2 cellular contexts compared by ENCODE assay signal in the genomic region with DNA sequence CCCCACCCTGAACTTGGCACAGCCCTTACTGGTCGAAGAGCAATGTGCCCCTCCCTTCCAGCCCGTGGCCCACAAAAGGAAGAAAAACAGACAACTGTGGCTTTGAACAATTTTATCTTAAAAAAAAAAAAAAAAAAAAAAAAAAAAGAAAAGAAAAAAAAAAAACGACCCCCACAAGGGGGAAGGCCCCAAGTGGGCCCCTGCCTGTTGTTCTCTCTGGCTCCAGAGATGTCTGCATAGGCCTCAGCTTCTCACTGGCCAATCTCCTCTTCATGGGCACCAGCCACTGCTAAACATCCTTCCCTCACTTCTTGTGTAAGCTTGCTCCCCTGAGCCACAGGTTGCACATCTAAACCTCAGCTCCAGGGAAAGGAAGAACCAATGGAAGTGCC.
TF ChIP-seq lines count a peak whose summit lies in the region.

No MANE protein-coding gene starts in this region.

TF ChIP-seq in SK-N-SH, 30 proteins besides CTCF, POLR2A, EP300 and RAD21:
- TF ChIP-seq NRF1 (IDR thresholded peaks at IDR 0.05; ENCODE audit: low read depth, low read length) (no peak), JUND (IDR thresholded peaks at IDR 0.05) (no peak), GABPA (IDR thresholded peaks at IDR 0.05; ENCODE audit: low read depth) (no peak), FOXJ3 (CRISPR knock-in tag; IDR thresholded peaks at IDR 0.05) (no peak), RXRA (IDR thresholded peaks at IDR 0.05; ENCODE audit: borderline replicate concordance, low read depth) (no peak), MEF2A (IDR thresholded peaks at IDR 0.05; ENCODE audit: borderline replicate concordance, low read depth) (no peak), NFIC (IDR thresholded peaks at IDR 0.05; ENCODE audit: borderline replicate concordance) (no peak), RFX5 (IDR thresholded peaks at IDR 0.05; ENCODE audit: low read length) (no peak), TAF1 (IDR thresholded peaks at IDR 0.05; ENCODE audit: borderline replicate concordance, low read depth, low read length) (no peak), SMC3 (IDR thresholded peaks at IDR 0.05; ENCODE audit: low read depth, low read length) (no peak), FOSL2 (IDR thresholded peaks at IDR 0.05; ENCODE audit: borderline replicate concordance, low read depth) (no peak), GATA2 (CRISPR knock-in tag; IDR thresholded peaks at IDR 0.05) (no peak), EZH2phosphoT487 (IDR thresholded peaks at IDR 0.05; ENCODE audit: borderline replicate concordance, low read depth) (no peak), TEAD4 (IDR thresholded peaks at IDR 0.05; ENCODE audit: borderline replicate concordance, insufficient read depth) (no peak), RCOR1 (IDR thresholded peaks at IDR 0.05; ENCODE audit: low read length) (no peak)
- TF ChIP-seq, protein P1, sequence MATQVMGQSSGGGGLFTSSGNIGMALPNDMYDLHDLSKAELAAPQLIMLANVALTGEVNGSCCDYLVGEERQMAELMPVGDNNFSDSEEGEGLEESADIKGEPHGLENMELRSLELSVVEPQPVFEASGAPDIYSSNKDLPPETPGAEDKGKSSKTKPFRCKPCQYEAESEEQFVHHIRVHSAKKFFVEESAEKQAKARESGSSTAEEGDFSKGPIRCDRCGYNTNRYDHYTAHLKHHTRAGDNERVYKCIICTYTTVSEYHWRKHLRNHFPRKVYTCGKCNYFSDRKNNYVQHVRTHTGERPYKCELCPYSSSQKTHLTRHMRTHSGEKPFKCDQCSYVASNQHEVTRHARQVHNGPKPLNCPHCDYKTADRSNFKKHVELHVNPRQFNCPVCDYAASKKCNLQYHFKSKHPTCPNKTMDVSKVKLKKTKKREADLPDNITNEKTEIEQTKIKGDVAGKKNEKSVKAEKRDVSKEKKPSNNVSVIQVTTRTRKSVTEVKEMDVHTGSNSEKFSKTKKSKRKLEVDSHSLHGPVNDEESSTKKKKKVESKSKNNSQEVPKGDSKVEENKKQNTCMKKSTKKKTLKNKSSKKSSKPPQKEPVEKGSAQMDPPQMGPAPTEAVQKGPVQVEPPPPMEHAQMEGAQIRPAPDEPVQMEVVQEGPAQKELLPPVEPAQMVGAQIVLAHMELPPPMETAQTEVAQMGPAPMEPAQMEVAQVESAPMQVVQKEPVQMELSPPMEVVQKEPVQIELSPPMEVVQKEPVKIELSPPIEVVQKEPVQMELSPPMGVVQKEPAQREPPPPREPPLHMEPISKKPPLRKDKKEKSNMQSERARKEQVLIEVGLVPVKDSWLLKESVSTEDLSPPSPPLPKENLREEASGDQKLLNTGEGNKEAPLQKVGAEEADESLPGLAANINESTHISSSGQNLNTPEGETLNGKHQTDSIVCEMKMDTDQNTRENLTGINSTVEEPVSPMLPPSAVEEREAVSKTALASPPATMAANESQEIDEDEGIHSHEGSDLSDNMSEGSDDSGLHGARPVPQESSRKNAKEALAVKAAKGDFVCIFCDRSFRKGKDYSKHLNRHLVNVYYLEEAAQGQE (IDR thresholded peaks at IDR 0.05; ENCODE audit: low read depth, low read length), result no peak
- TF ChIP-seq, protein P2, sequence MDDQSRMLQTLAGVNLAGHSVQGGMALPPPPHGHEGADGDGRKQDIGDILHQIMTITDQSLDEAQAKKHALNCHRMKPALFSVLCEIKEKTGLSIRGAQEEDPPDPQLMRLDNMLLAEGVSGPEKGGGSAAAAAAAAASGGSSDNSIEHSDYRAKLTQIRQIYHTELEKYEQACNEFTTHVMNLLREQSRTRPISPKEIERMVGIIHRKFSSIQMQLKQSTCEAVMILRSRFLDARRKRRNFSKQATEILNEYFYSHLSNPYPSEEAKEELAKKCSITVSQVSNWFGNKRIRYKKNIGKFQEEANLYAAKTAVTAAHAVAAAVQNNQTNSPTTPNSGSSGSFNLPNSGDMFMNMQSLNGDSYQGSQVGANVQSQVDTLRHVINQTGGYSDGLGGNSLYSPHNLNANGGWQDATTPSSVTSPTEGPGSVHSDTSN (IDR thresholded peaks at IDR 0.05), result no peak
- TF ChIP-seq, protein P3, sequence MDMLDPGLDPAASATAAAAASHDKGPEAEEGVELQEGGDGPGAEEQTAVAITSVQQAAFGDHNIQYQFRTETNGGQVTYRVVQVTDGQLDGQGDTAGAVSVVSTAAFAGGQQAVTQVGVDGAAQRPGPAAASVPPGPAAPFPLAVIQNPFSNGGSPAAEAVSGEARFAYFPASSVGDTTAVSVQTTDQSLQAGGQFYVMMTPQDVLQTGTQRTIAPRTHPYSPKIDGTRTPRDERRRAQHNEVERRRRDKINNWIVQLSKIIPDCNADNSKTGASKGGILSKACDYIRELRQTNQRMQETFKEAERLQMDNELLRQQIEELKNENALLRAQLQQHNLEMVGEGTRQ (IDR thresholded peaks at IDR 0.05; ENCODE audit: borderline replicate concordance, low read depth, low read length), result no peak
- TF ChIP-seq, protein P4, sequence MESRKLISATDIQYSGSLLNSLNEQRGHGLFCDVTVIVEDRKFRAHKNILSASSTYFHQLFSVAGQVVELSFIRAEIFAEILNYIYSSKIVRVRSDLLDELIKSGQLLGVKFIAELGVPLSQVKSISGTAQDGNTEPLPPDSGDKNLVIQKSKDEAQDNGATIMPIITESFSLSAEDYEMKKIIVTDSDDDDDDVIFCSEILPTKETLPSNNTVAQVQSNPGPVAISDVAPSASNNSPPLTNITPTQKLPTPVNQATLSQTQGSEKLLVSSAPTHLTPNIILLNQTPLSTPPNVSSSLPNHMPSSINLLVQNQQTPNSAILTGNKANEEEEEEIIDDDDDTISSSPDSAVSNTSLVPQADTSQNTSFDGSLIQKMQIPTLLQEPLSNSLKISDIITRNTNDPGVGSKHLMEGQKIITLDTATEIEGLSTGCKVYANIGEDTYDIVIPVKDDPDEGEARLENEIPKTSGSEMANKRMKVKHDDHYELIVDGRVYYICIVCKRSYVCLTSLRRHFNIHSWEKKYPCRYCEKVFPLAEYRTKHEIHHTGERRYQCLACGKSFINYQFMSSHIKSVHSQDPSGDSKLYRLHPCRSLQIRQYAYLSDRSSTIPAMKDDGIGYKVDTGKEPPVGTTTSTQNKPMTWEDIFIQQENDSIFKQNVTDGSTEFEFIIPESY (IDR thresholded peaks at IDR 0.05; ENCODE audit: borderline replicate concordance, low read depth), result no peak
- TF ChIP-seq, protein P5, sequence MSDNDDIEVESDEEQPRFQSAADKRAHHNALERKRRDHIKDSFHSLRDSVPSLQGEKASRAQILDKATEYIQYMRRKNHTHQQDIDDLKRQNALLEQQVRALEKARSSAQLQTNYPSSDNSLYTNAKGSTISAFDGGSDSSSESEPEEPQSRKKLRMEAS (IDR thresholded peaks at IDR 0.05; ENCODE audit: low read depth), result no peak

TF ChIP-seq in SK-N-SH treated with all-trans-retinoic acid at 6 μM for 48 hours, 23 proteins besides CTCF, POLR2A, EP300 and RAD21:
- TF ChIP-seq CSDC2 (CRISPR knock-in tag; IDR thresholded peaks at IDR 0.05) (no peak), ZNF70 (CRISPR knock-in tag; IDR thresholded peaks at IDR 0.05) (no peak), ZFP3 (CRISPR knock-in tag; IDR thresholded peaks at IDR 0.05) (no peak)
- TF ChIP-seq, protein P6, sequence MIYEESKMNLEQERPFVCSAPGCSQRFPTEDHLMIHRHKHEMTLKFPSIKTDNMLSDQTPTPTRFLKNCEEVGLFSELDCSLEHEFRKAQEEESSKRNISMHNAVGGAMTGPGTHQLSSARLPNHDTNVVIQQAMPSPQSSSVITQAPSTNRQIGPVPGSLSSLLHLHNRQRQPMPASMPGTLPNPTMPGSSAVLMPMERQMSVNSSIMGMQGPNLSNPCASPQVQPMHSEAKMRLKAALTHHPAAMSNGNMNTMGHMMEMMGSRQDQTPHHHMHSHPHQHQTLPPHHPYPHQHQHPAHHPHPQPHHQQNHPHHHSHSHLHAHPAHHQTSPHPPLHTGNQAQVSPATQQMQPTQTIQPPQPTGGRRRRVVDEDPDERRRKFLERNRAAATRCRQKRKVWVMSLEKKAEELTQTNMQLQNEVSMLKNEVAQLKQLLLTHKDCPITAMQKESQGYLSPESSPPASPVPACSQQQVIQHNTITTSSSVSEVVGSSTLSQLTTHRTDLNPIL (CRISPR knock-in tag; IDR thresholded peaks at IDR 0.05; ENCODE audit: low read depth), result no peak
